In the genomic region with DNA sequence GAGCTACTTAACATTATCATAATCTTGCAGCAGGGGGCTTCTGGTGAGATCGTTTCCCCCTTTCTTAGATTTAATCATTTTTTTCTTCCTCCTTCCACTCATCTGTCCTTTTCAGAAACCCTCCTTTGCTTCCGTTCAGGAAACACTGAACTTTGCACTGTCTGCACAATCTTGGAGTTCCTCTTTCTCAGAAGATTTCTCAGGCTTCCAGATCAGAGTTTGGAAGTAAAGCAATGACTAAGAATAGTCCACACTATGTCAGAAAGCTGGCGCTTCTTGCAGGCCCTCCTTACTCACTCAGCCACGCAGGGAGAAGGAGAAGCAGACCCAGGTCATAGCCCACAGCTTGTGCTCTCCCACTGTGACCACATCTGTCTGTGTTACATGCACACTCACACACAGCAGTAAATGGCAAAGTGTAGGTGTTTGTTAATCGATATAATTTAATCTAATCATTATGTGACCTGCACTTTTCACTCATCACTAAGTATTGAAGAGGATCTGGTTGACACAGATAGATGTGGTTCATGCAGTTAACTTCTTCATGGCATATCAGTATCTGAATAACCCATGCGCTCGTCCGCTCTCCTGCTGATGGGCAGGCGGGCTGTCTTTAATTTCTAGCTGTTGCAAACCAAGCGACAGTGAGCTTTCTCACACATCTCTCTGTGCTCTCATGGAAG, we compare ENCODE assay signal across 13 cellular contexts. TPM values are rescaled to one million over a fixed set of nuclear protein-coding genes. Genes with fewer than 3 reads are reported as not detected.
A peak's percentile ranks its signal among the peaks of the same experiment; 100 is the strongest.
DNase-seq lines count a peak whose midpoint lies in the region; ATAC-seq, FAIRE-seq and TF ChIP-seq lines count a peak whose summit lies in the region.
"Had no signal": no experiment of that assay in that cellular context is flagged by ENCODE, and none has a peak within 500 bp of the region (broad histone marks: within the 10 kb centered on the region; RNA-seq: fewer than 3 reads in every experiment).

No MANE protein-coding gene starts in this region.

- H4K20me1 ChIP-seq in HepG2 (ENCODE audit: insufficient read depth, low read length), result no peaks in the 10 kb centered on the region

- CTCF ChIA-PET in HepG2 (lab: Yijun Ruan, JAX; ENCODE audit: low intra/inter-chr PET ratio, low total read pairs), result no interaction called here

- H3K36me3 ChIP-seq in right lobe of liver (no peaks in the 10 kb centered on the region), HepG2 (replicated peaks in 1 of 2; ENCODE audit: control insufficient read depth in 1 of 2, insufficient read depth in 2 of 2, low read length in 2 of 2) (no peaks in the 10 kb centered on the region), Peyer's patch (no peaks in the 10 kb centered on the region), lower lobe of right lung (no peaks in the 10 kb centered on the region), aorta (ENCODE audit: control insufficient read depth in 1 of 2, insufficient read depth in 2 of 2, low read length in 1 of 2) (no peaks in the 10 kb centered on the region)
- H3K36me3 ChIP-seq: prostate gland had no signal

- no peaks in the 10 kb centered on the region for H3K9me3 ChIP-seq in right lobe of liver
- H3K9me3 ChIP-seq in HepG2 (ENCODE audit: low read length), result no peaks in the 10 kb centered on the region
- H3K9me3 ChIP-seq in Peyer's patch, result no peaks in the 10 kb centered on the region
- no peaks in the 10 kb centered on the region for H3K9me3 ChIP-seq in lower lobe of right lung
- H3K9me3 ChIP-seq in aorta (ENCODE audit: control insufficient read depth, low read length), result no peaks in the 10 kb centered on the region
- H3K9me3 ChIP-seq: prostate gland had no signal

- no peak overlapping the region for H3K4me3 ChIP-seq in right lobe of liver
- no peak overlapping the region for H3K4me3 ChIP-seq in HepG2 (replicated peaks in 1 of 3; ENCODE audit: insufficient read depth in 1 of 3, low read depth in 2 of 3, low read length in 3 of 3)
- no peak overlapping the region for H3K4me3 ChIP-seq in Peyer's patch
- H3K4me3 ChIP-seq in lower lobe of right lung, result no peak overlapping the region
- no peak overlapping the region for H3K4me3 ChIP-seq in aorta (ENCODE audit: low read length in 2 of 2)
- H3K4me3 ChIP-seq: prostate gland had no signal

- TF ChIP-seq RAD21 in HepG2 (CRISPR knock-in tag; IDR thresholded peaks at IDR 0.05), result no peak

- no peak overlapping the region for H2AFZ ChIP-seq in HepG2 (ENCODE audit: low read length)

- no TSS peak for BruUV-seq in HepG2 (replicated peaks; lab: Mats Ljungman, UMichigan)

- ATAC-seq in right lobe of liver, result peak; percentile 61 to 88 (median 84)
- no peak for ATAC-seq in HepG2
- ATAC-seq in lower lobe of right lung, result peak; percentile 88 to 95
- peak; percentile 67 for ATAC-seq in aorta (ENCODE audit: low FRiP score)
- ATAC-seq in HG02852 (IDR thresholded peaks at IDR 0.05; ENCODE audit: unreplicated experiment), result no peak

- TF ChIP-seq POLR2A in right lobe of liver (IDR thresholded peaks at IDR 0.05) (no peak), HepG2 (IDR thresholded peaks at IDR 0.05; ENCODE audit: insufficient read depth in 1 of 2, low read depth in 2 of 2, low read length in 2 of 2) (no peak), Peyer's patch (IDR thresholded peaks at IDR 0.05) (no peak)

- H3K9ac ChIP-seq in HepG2 (ENCODE audit: insufficient read depth, low read depth, low read length), result no peak overlapping the region

- H3K4me1 ChIP-seq in right lobe of liver (no peaks in the 10 kb centered on the region), HepG2 (ENCODE audit: insufficient read depth, low read length) (no peaks in the 10 kb centered on the region), Peyer's patch (no peaks in the 10 kb centered on the region), lower lobe of right lung (peaks cover 17% of the 10 kb centered on the region), aorta (ENCODE audit: control insufficient read depth in 1 of 2, insufficient read depth in 2 of 2, low read length in 2 of 2) (no peaks in the 10 kb centered on the region)
- H3K4me1 ChIP-seq: prostate gland had no signal

- intact Hi-C loops in right lobe of liver (cut with DNase I) (no loop called here), HepG2 (cut with micrococcal nuclease; ENCODE audit: unreplicated experiment) (no loop called here), lower lobe of right lung (cut with DNase I) (no loop called here), aorta (cut with DNase I) (no loop called here)

- H3K27ac ChIP-seq in right lobe of liver, result no peak overlapping the region
- H3K27ac ChIP-seq in HepG2 (ENCODE audit: extremely low read length, insufficient read depth, low read length), result no peak overlapping the region
- H3K27ac ChIP-seq in Peyer's patch, result peak overlapping the region in 3 of 4 donors; percentile 4 to 11 (median 8)
- peak overlapping the region; percentile 4 for H3K27ac ChIP-seq in lower lobe of right lung
- no peak overlapping the region for H3K27ac ChIP-seq in aorta (ENCODE audit: low read depth in 1 of 2, low read length in 2 of 2)
- H3K27ac ChIP-seq: prostate gland had no signal

- POLR2A ChIA-PET in HepG2 (lab: Yijun Ruan, JAX), result no interaction called here

- no peak for FAIRE-seq in HepG2 (lab: Jason Lieb, UNC)
- FAIRE-seq: G401.6, HTR-8/SVneo had no signal

- in situ Hi-C loops in HepG2 (cut with HindIII; ENCODE audit: extremely low pct_ligation_motif_present, low pct_unique_long_range_greater_than_20kb), result no loop called here

- H3K4me2 ChIP-seq in HepG2 (ENCODE audit: low read depth, low read length), result no peak overlapping the region

- no peak for TF ChIP-seq CTCF in right lobe of liver (IDR thresholded peaks at IDR 0.05)
- no peak for TF ChIP-seq CTCF in HepG2 (CRISPR knock-in tag; IDR thresholded peaks at IDR 0.05)
- TF ChIP-seq CTCF in Peyer's patch (IDR thresholded peaks at IDR 0.05), result no peak
- no peak for TF ChIP-seq CTCF in lower lobe of right lung (IDR thresholded peaks at IDR 0.05)

- no peak for TF ChIP-seq EP300 in HepG2 (IDR thresholded peaks at IDR 0.05; ENCODE audit: low read depth in 2 of 2, low read length in 2 of 2)
- no peak for TF ChIP-seq EP300 in HepG2 (CRISPR knock-in tag; IDR thresholded peaks at IDR 0.05; ENCODE audit: borderline replicate concordance)

- no peaks in the 10 kb centered on the region for H3K27me3 ChIP-seq in right lobe of liver
- H3K27me3 ChIP-seq in HepG2 (ENCODE audit: control insufficient read depth in 1 of 2, insufficient read depth in 2 of 2, low read length in 2 of 2), result peaks cover 2 to 11% of the 10 kb centered on the region in 2 experiments; a peak in 1 of 5 replicates
- H3K27me3 ChIP-seq in Peyer's patch, result no peaks in the 10 kb centered on the region
- H3K27me3 ChIP-seq in lower lobe of right lung (ENCODE audit: low read depth), result no peaks in the 10 kb centered on the region
- peaks cover 0 to 1% of the 10 kb centered on the region in 2 donors for H3K27me3 ChIP-seq in aorta (ENCODE audit: control insufficient read depth in 1 of 2, insufficient read depth in 2 of 2, low read length in 1 of 2)

- DNase-seq in right lobe of liver, result peak in 1 of 3 donors; percentile 41
- DNase-seq in HepG2 (ENCODE audit: low spot score), result no peak
- peak in 1 of 3 donors; percentile 48 for DNase-seq in Peyer's patch
- peak; percentile 69 for DNase-seq in lower lobe of right lung
- DNase-seq in aorta, result no peak
- DNase-seq in NCI-H1048 (lab: John Stamatoyannopoulos, UW), result no peak
- DNase-seq in LoVo (ENCODE audit: low spot score), result no peak
- DNase-seq: activated gamma-delta T cell treated with Interleukin-2 at 50 U/mL for 16 hours; central memory CD4-positive, alpha-beta T cell had no signal

- 49% methylated on average over 10 of the region's 10 CpGs for WGBS in right lobe of liver (ENCODE audit: insufficient coverage, low coverage, low lambda C conversion rate, missing lambda C conversion rate)
- 45% methylated on average over 10 of the region's 10 CpGs for WGBS in HepG2 (ENCODE audit: low lambda C conversion rate)
- 64% methylated on average over 10 of the region's 10 CpGs for WGBS in aorta, 2 donors

- H3K79me2 ChIP-seq in HepG2 (ENCODE audit: insufficient read depth, low read length), result no peaks in the 10 kb centered on the region

TF ChIP-seq in HepG2, 621 proteins besides CTCF, POLR2A, EP300 and RAD21 (continues in another document):
- no peak for TF ChIP-seq CENPX (CRISPR knock-in tag; IDR thresholded peaks at IDR 0.05)

RNA-seq across cellular contexts. Expression of a gene that starts 30.2 kb away (rescaled TPM):
- total RNA-seq in right lobe of liver (10 to 100 TPM in 2 of 6 experiments, 1 to 10 TPM in 4; 3.1 to 10.9 (median 6.6) TPM), HepG2 (2016; rRNA removed; fragmentation: Illumina TruSeq; extraction: Trizol) (not detected in 2 replicates), Peyer's patch (100 to 1,000 TPM in 1 of 4 donors, 10 to 100 TPM in 3; 24.0 to 187 (median 31.6) TPM), lower lobe of right lung (222 TPM), aorta (10 to 100 TPM; 25.3 to 62.5 TPM)
- total RNA-seq in HepG2 (2016; cell fraction: cytosol; rRNA removed; fragmentation: Illumina TruSeq; extraction: Trizol; ENCODE audit: low read depth), result not detected in 2 replicates
- total RNA-seq in HepG2 (2016; cell fraction: insoluble cytoplasmic fraction; rRNA removed; fragmentation: Illumina TruSeq; extraction: Trizol), result not detected in 2 replicates
- total RNA-seq in HepG2 (2016; cell fraction: membrane; rRNA removed; fragmentation: Illumina TruSeq; extraction: Trizol), result not detected in 2 replicates
- total RNA-seq in HepG2 (2016; cell fraction: nucleus; rRNA removed; fragmentation: Illumina TruSeq; extraction: Trizol), result not detected in 2 replicates
- polyA plus RNA-seq in HepG2 (2011; rRNA removed) (0.04 TPM in 1 of 2 replicates, not detected in the other), aorta (1 to 10 TPM; 3.2 to 6.8 TPM)
- polyA plus RNA-seq in HepG2 (2011; cell fraction: cytosol; rRNA removed), result 0.01 TPM in 1 of 2 replicates, not detected in the other
- 0.73 and 0.93 TPM in 2 replicates for polyA plus RNA-seq in HepG2 (2011; cell fraction: nucleus; rRNA removed)
- polyA plus RNA-seq in HepG2 (2012), result 0.25 and 0.31 TPM in 2 replicates
- not detected in 2 replicates for polyA plus RNA-seq in HepG2 (2016; cell fraction: cytosol; fragmentation: Illumina TruSeq; extraction: Trizol; ENCODE audit: low read depth)
- polyA plus RNA-seq in HepG2 (2016; cell fraction: insoluble cytoplasmic fraction; fragmentation: Illumina TruSeq; extraction: Trizol; ENCODE audit: low read depth), result not detected in 2 replicates
- polyA plus RNA-seq in HepG2 (2016; cell fraction: membrane; fragmentation: Illumina TruSeq; extraction: Trizol; ENCODE audit: low read depth), result not detected in 2 replicates
- not detected in 2 replicates for polyA plus RNA-seq in HepG2 (2016; cell fraction: nucleus; fragmentation: Illumina TruSeq; extraction: Trizol; ENCODE audit: insufficient read depth, low read depth)
- polyA minus RNA-seq in HepG2 (2011; rRNA and poly(A)+ RNA removed; ENCODE audit: low replicate concordance), result 2.4 TPM in 1 of 2 replicates, not detected in the other
- not detected in 2 replicates for polyA minus RNA-seq in HepG2 (2011; cell fraction: cytosol; rRNA and poly(A)+ RNA removed)
- polyA minus RNA-seq in HepG2 (2011; cell fraction: nucleus; rRNA and poly(A)+ RNA removed), result not detected in 2 replicates

Comparison
In these comparisons a context has a peak if more than half of its experiments do, and no peak if none do; other contexts are left out.
1. ATAC-seq: peak in right lobe of liver (4 of 4), lower lobe of right lung (2 of 2) and aorta (single experiment); none in HepG2 (single experiment) and HG02852 (single experiment).
2. H3K27ac ChIP-seq: peak in Peyer's patch (3 of 4) and lower lobe of right lung (single experiment); none in right lobe of liver (0 of 3), HepG2 (single experiment) and aorta (0 of 2).